10 cellular contexts compared by ENCODE assay signal in the genomic region with DNA sequence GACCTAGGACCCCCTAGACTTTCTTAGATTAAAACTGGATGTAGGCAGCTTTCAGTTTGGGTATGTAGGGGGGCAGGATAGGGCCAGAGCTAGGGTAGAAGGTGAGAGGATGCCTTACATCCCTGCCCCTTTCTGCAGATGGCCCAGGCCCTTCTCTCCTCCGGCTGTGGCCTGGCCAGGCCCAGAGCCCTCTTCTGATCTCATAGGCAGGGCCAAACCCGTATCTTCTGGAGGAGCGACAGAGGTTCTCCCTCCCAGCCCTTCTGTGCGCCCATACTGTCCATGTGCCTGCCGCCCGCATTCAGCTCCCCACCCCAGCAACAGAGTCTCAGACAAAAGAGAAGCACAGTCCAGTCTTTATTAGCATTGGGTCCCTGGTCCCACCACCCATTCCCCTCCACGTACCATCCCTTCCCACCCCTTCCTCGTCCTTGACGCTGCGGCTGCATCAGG. TPM values are rescaled to one million over a fixed set of nuclear protein-coding genes. Genes with fewer than 3 reads are reported as not detected.
DNase-seq lines count a peak whose midpoint lies in the region; ATAC-seq and TF ChIP-seq lines count a peak whose summit lies in the region.
"Had no signal": no experiment of that assay in that cellular context is flagged by ENCODE, and none has a peak within 500 bp of the region (broad histone marks: within the 10 kb centered on the region; RNA-seq: fewer than 3 reads in every experiment).

No MANE protein-coding gene starts in this region.

- no peak for TF ChIP-seq POLR2A in suprapubic skin (IDR thresholded peaks at IDR 0.05)

- H3K36me3 ChIP-seq in lower lobe of right lung: no peaks in the 10 kb centered on the region
- H3K36me3 ChIP-seq in suprapubic skin: no peaks in the 10 kb centered on the region

- 91% methylated on average over 10 of the region's 10 CpGs for whole genome bisulfite sequencing in suprapubic skin

- H3K4me1 ChIP-seq in lower lobe of right lung: peaks cover 28% of the 10 kb centered on the region
- peaks cover 16% of the 10 kb centered on the region for H3K4me1 ChIP-seq in suprapubic skin

- TF ChIP-seq EP300 in suprapubic skin (IDR thresholded peaks at IDR 0.05): no peak

- no peaks in the 10 kb centered on the region for H3K27me3 ChIP-seq in lower lobe of right lung (ENCODE audit: low read depth)
- H3K27me3 ChIP-seq in suprapubic skin: peaks cover 6% of the 10 kb centered on the region

- DNase-seq in NCI-H82 (lab: John Stamatoyannopoulos, UW): peak; percentile 53
- DNase-seq in NCI-H82 treated with DMSO at 0.1 percent for 48 hours (lab: John Stamatoyannopoulos, UW; ENCODE audit: unreplicated experiment): no peak
- DNase-seq in activated T-cell treated with anti-CD3 and anti-CD28 coated beads for 4 hours: peak; percentile 27
- no peak for DNase-seq in lower lobe of right lung
- DNase-seq in suprapubic skin (ENCODE audit: low spot score in 2 of 2): no peak
- DNase-seq in hippocampal formation (lab: John Stamatoyannopoulos, UW): no peak
- DNase-seq in AG20443 (ENCODE audit: low spot score): no peak
- DNase-seq: NCI-H2081 treated with DMSO at 0.1 percent for 48 hours had no signal

- TF ChIP-seq CTCF in lower lobe of right lung (IDR thresholded peaks at IDR 0.05): no peak
- no peak for TF ChIP-seq CTCF in suprapubic skin (IDR thresholded peaks at IDR 0.05)

- ATAC-seq in lower lobe of right lung: no peak
- no peak for ATAC-seq in GM18520 (IDR thresholded peaks at IDR 0.05; ENCODE audit: unreplicated experiment)

- H3K4me3 ChIP-seq in lower lobe of right lung (peak overlapping the region; percentile 66), suprapubic skin (peak overlapping the region; percentile 48)

- intact Hi-C loops in lower lobe of right lung (cut with DNase I): no loop called here

- H3K27ac ChIP-seq in lower lobe of right lung (peak overlapping the region; percentile 95), suprapubic skin (peak overlapping the region; percentile 27)

- H3K9me3 ChIP-seq in lower lobe of right lung (no peaks in the 10 kb centered on the region), suprapubic skin (no peaks in the 10 kb centered on the region)

RNA-seq across cellular contexts. Expression of gene TSPOAP1, which starts 2.0 kb away (rescaled TPM):
- 20.2 TPM for total RNA-seq in lower lobe of right lung
- total RNA-seq in suprapubic skin: 10 to 100 TPM in 2 of 4 donors, 1 to 10 TPM in 2; 6.8 to 26.9 (median 12.4) TPM

RNA-seq across cellular contexts. Expression of gene SUPT4H1, which starts 21.4 kb away (rescaled TPM):
- total RNA-seq in lower lobe of right lung (82.4 TPM), suprapubic skin (10 to 100 TPM; 33.8 to 48.3 (median 40.3) TPM)

RNA-seq across cellular contexts. Expression of gene MPO, which starts 49.8 kb away (rescaled TPM):
- total RNA-seq in lower lobe of right lung (1.1 TPM), suprapubic skin (not detected)
- total RNA-seq: osteocyte had no signal

Comparison
In these comparisons a context has a peak if more than half of its experiments do, and no peak if none do; other contexts are left out.
1. DNase-seq: peak in NCI-H82 (single experiment) and activated T-cell treated with anti-CD3 and anti-CD28 coated beads for 4 hours (single experiment); none in NCI-H82 treated with DMSO at 0.1 percent for 48 hours (single experiment), lower lobe of right lung (single experiment), suprapubic skin (0 of 2), hippocampal formation (0 of 2) and AG20443 (single experiment).